In genomic region chr3:3675801-3676200, GRCh38 we compare ENCODE assay signal across 25 cellular contexts.
"Had no signal": no experiment of that assay in that cellular context is flagged by ENCODE, and none has a peak within 500 bp of the region (broad histone marks: within the 10 kb centered on the region; RNA-seq: fewer than 3 reads in every experiment).

No MANE protein-coding gene starts in this region.

- H3K27ac ChIP-seq: coronary artery, esophagus muscularis mucosa, foreskin keratinocyte, gastroesophageal sphincter, left lung, lower lobe of right lung, ovary, stomach, thyroid gland, vagina had no signal

- DNase-seq: dermis blood vessel endothelial cell; effector memory CD4-positive, alpha-beta T cell; foreskin keratinocyte; kidney; left cardiac atrium; left lung; lower lobe of right lung; natural killer cell; occipital lobe; ovary; retina; stimulated activated CD4-positive, alpha-beta T cell treated with anti-CD3 and anti-CD28 coated beads, Interleukin-12 subunit alpha, Interleukin-12 subunit beta, amount 100 ng/mL, for 4 hours; stimulated activated CD4-positive, alpha-beta T cell treated with anti-CD3 and anti-CD28 coated beads, Interleukin-1b, Interleukin-23, amount 100 ng/mL, for 48 hours; stimulated activated CD4-positive, alpha-beta T cell treated with anti-CD3 and anti-CD28 coated beads, Interleukin-4, amount 100 ng/mL, for 1 hour; stimulated activated naive CD4-positive, alpha-beta T cell treated with Interleukin-2 at 50 U/mL for 16 hours; stomach; thyroid gland; trophoblast cell had no signal

- ATAC-seq: foreskin keratinocyte; gastroesophageal sphincter; left lung; lower lobe of right lung; natural killer cell; sciatic nerve; stimulated activated effector memory CD8-positive, alpha-beta T cell treated with anti-CD3 and anti-CD28 coated beads, Interleukin-12 subunit alpha, Interleukin-12 subunit beta, amount 100 ng/mL, for 72 hours had no signal

- H3K9me3 ChIP-seq: esophagus muscularis mucosa, gastroesophageal sphincter, lower lobe of right lung, ovary, stomach, thyroid gland, vagina had no signal

- H3K27me3 ChIP-seq: esophagus muscularis mucosa, foreskin keratinocyte, gastroesophageal sphincter, left lung, ovary, stomach, thyroid gland, vagina had no signal

- H3K4me1 ChIP-seq: esophagus muscularis mucosa, foreskin keratinocyte, gastroesophageal sphincter, left lung, lower lobe of right lung, stomach, thyroid gland, vagina had no signal

- H3K4me3 ChIP-seq: coronary artery, esophagus muscularis mucosa, gastroesophageal sphincter, left lung, lower lobe of right lung, ovary, smooth muscle cell, stomach, thyroid gland, vagina had no signal
